In genomic region chr15:22160283-22160682, GRCh38 we compare ENCODE assay signal across 8 cellular contexts.
DNase-seq lines count a peak whose midpoint lies in the region; ATAC-seq lines count a peak whose summit lies in the region.
"Not testable (repeated sequence)": the region's sequence is repeated elsewhere in the genome, so short reads cannot be mapped to it uniquely, and the experiment has no call there.

No MANE protein-coding gene starts in this region.

- ATAC-seq in GM18502 (IDR thresholded peaks at IDR 0.05; ENCODE audit: poor library complexity, unreplicated experiment) (peak; percentile 29), GM19043 (IDR thresholded peaks at IDR 0.05; ENCODE audit: low read depth, unreplicated experiment) (peak; percentile 25), GM21423 (IDR thresholded peaks at IDR 0.05; ENCODE audit: unreplicated experiment) (peak; percentile 31), HG02642 (IDR thresholded peaks at IDR 0.05; ENCODE audit: poor library complexity, unreplicated experiment) (peak; percentile 35), HG03095 (IDR thresholded peaks at IDR 0.05; ENCODE audit: unreplicated experiment) (peak; percentile 18), HG03520 (IDR thresholded peaks at IDR 0.05; ENCODE audit: unreplicated experiment) (peak; percentile 13)
- peak; percentile 71 to 75 for ATAC-seq in activated naive CD4-positive, alpha-beta T cell treated with anti-CD3 and anti-CD28 coated beads, Interleukin-2, amount 50 U/mL, for 72 hours
- ATAC-seq in stimulated activated memory B cell treated with anti-CD40 and anti-IgM and Interleukin-4, amounts not matched to agents 10 μg/mL and 1 μg/mL and 100 μg/mL, for 72 hours, result peak; percentile 70

- not testable (repeated sequence) for H3K4me1 Mint-ChIP-seq in stimulated activated memory B cell treated with anti-CD40 and anti-IgM and Interleukin-4, amounts not matched to agents 10 μg/mL and 1 μg/mL and 100 μg/mL, for 72 hours

- not testable (repeated sequence) for H3K36me3 Mint-ChIP-seq in activated naive CD4-positive, alpha-beta T cell treated with anti-CD3 and anti-CD28 coated beads, Interleukin-2, amount 50 U/mL, for 72 hours; stimulated activated memory B cell treated with anti-CD40 and anti-IgM and Interleukin-4, amounts not matched to agents 10 μg/mL and 1 μg/mL and 100 μg/mL, for 72 hours

- H3K4me3 Mint-ChIP-seq in stimulated activated memory B cell treated with anti-CD40 and anti-IgM and Interleukin-4, amounts not matched to agents 10 μg/mL and 1 μg/mL and 100 μg/mL, for 72 hours, result not testable (repeated sequence)

- H3K27me3 Mint-ChIP-seq in stimulated activated memory B cell treated with anti-CD40 and anti-IgM and Interleukin-4, amounts not matched to agents 10 μg/mL and 1 μg/mL and 100 μg/mL, for 72 hours, result not testable (repeated sequence)

- not testable (repeated sequence) for H3K27ac Mint-ChIP-seq in activated naive CD4-positive, alpha-beta T cell treated with anti-CD3 and anti-CD28 coated beads, Interleukin-2, amount 50 U/mL, for 72 hours; stimulated activated memory B cell treated with anti-CD40 and anti-IgM and Interleukin-4, amounts not matched to agents 10 μg/mL and 1 μg/mL and 100 μg/mL, for 72 hours

- DNase-seq in activated naive CD4-positive, alpha-beta T cell treated with anti-CD3 and anti-CD28 coated beads, Interleukin-2, amount 50 U/mL, for 72 hours (ENCODE audit: low spot score in 2 of 2), result not testable (repeated sequence)

- not testable (repeated sequence) for H3K9me3 Mint-ChIP-seq in activated naive CD4-positive, alpha-beta T cell treated with anti-CD3 and anti-CD28 coated beads, Interleukin-2, amount 50 U/mL, for 72 hours; stimulated activated memory B cell treated with anti-CD40 and anti-IgM and Interleukin-4, amounts not matched to agents 10 μg/mL and 1 μg/mL and 100 μg/mL, for 72 hours

Comparison
In these comparisons a context has a peak if more than half of its experiments do, and no peak if none do; other contexts are left out.
1. ATAC-seq: peak in every context shown above with its lines; median percentile 73 in activated naive CD4-positive, alpha-beta T cell treated with anti-CD3 and anti-CD28 coated beads, Interleukin-2, amount 50 U/mL, for 72 hours; 70 in stimulated activated memory B cell treated with anti-CD40 and anti-IgM and Interleukin-4, amounts not matched to agents 10 μg/mL and 1 μg/mL and 100 μg/mL, for 72 hours; 35 in HG02642; 31 in GM21423; 29 in GM18502; 25 in GM19043; 18 in HG03095; 13 in HG03520.